1 cellular context compared by ENCODE assay signal in the genomic region with DNA sequence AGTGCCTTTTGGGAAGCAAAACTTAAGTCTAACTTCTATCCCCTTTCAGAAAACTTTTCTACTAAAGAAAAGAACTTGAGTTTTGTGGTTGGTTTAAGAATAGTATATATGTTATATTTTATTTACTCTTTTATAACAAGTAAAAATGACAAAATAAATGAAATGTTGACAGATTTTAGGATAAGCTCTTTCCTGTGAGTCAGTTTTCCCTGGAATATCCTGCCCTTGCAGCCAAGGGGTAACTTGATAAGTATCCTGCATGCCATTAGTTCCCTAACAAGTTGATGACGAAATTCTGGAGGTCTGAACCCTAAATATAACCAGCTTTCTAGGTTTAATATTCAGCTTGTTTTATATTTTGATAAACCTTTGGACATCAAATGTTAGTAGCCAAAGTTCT.
TF ChIP-seq lines count a peak whose summit lies in the region.

No MANE protein-coding gene starts in this region.

TF ChIP-seq in WTC11, 78 proteins besides CTCF, POLR2A, EP300 and RAD21:
- TF ChIP-seq MAX (CRISPR knock-in tag; IDR thresholded peaks at IDR 0.05), result no peak
- TF ChIP-seq NFYB (CRISPR knock-in tag; conservative IDR thresholded peaks at IDR 0.05; ENCODE audit: low read depth), result no peak
- TF ChIP-seq TEAD1 (CRISPR knock-in tag; IDR thresholded peaks at IDR 0.05), result no peak
- TF ChIP-seq NFATC4 (CRISPR knock-in tag; IDR thresholded peaks at IDR 0.05), result no peak
- TF ChIP-seq ZNF263 (CRISPR knock-in tag; IDR thresholded peaks at IDR 0.05; ENCODE audit: low read depth), result no peak
- TF ChIP-seq, protein P1, sequence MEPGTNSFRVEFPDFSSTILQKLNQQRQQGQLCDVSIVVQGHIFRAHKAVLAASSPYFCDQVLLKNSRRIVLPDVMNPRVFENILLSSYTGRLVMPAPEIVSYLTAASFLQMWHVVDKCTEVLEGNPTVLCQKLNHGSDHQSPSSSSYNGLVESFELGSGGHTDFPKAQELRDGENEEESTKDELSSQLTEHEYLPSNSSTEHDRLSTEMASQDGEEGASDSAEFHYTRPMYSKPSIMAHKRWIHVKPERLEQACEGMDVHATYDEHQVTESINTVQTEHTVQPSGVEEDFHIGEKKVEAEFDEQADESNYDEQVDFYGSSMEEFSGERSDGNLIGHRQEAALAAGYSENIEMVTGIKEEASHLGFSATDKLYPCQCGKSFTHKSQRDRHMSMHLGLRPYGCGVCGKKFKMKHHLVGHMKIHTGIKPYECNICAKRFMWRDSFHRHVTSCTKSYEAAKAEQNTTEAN (CRISPR knock-in tag; IDR thresholded peaks at IDR 0.05), result no peak
- no peak for TF ChIP-seq NR2C2 (CRISPR knock-in tag; IDR thresholded peaks at IDR 0.05)
- TF ChIP-seq, protein P2, sequence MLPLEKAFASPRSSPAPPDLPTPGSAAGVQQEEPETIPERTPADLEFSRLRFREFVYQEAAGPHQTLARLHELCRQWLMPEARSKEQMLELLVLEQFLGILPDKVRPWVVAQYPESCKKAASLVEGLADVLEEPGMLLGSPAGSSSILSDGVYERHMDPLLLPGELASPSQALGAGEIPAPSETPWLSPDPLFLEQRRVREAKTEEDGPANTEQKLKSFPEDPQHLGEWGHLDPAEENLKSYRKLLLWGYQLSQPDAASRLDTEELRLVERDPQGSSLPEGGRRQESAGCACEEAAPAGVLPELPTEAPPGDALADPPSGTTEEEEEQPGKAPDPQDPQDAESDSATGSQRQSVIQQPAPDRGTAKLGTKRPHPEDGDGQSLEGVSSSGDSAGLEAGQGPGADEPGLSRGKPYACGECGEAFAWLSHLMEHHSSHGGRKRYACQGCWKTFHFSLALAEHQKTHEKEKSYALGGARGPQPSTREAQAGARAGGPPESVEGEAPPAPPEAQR (CRISPR knock-in tag; IDR thresholded peaks at IDR 0.05), result no peak
- TF ChIP-seq ARID4B (CRISPR knock-in tag; IDR thresholded peaks at IDR 0.05; ENCODE audit: borderline replicate concordance), result no peak
